1 cellular context compared by ENCODE assay signal in the genomic region with DNA sequence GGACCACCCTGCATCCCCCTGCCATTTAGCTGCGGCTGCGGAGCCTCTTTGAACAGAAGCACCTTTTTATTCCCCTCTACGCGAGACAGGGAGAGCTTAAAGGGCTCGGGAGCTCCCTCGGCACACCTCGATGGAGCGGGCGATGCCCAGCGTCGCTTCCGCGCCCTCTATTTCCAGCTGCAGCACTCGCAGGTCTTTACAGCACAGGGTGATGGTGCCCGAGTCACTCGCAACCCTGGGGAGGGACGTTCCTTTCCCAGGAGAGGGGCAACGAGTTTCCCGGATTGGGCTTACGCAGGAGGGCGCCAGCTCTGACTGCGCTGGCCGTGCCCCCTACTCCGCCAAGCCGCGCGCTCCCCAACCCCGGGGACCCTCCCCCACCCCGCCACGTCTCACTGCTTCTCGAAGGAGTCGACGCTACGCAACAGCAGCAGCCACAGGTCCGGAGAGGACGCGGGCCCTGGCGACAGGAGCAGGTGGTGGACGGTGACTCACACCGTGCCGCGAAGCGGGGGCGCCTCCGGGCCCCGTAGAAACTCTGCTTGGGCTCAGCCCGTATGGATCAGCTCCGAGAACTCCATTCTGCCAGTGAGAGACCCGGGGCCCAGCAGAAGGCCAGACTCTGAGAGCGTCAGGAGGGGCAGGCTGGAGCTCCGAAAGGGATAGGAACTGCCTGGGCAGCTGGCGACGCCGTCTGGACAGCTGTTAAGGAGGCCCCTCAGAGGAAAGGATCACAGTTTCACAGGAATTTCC.
A peak's percentile ranks its signal among the peaks of the same experiment; 100 is the strongest.
TF ChIP-seq lines count a peak whose summit lies in the region.

No MANE protein-coding gene starts in this region.

TF ChIP-seq in A549, 52 proteins besides CTCF, POLR2A, EP300 and RAD21:
- no peak for TF ChIP-seq HDAC2 (IDR thresholded peaks at IDR 0.05)
- no peak for TF ChIP-seq FOSL2 (IDR thresholded peaks at IDR 0.05)
- TF ChIP-seq FOSL2 (CRISPR knock-in tag; IDR thresholded peaks at IDR 0.05): peak; percentile 62
- peak; percentile 84 for TF ChIP-seq E2F6 (IDR thresholded peaks at IDR 0.05; ENCODE audit: borderline replicate concordance, low read depth)
- TF ChIP-seq, protein P1, sequence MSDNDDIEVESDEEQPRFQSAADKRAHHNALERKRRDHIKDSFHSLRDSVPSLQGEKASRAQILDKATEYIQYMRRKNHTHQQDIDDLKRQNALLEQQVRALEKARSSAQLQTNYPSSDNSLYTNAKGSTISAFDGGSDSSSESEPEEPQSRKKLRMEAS (IDR thresholded peaks at IDR 0.05): peak; percentile 80
TF ChIP-seq in A549: peak in this region for 3.
